ENCODE assay signal across 27 cellular contexts in the genomic region with DNA sequence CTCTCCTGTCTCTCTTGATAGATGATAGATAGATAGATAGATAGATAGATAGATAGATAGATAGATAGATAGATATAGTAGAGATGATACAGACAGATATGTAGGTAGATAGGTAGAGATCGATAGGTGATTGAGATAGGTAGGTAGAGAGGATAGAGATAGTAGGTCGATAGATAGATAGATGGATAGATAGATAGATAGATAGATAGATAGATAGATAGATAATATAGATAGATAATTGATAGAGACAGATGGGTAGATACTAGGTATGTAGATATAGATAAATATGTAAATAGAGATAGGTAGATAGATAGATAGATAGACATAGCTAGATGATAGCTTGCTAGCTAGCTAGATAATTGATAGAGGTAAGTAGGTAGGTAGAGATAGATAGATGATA.
"Had no signal": no experiment of that assay in that cellular context is flagged by ENCODE, and none has a peak within 500 bp of the region (broad histone marks: within the 10 kb centered on the region; RNA-seq: fewer than 3 reads in every experiment).

No MANE protein-coding gene starts in this region.

- H3K4me3 ChIP-seq: stomach, suprapubic skin, testis, thoracic aorta, thyroid gland, tibial artery, tibial nerve, transverse colon, upper lobe of left lung, upper lobe of right lung, uterus, vagina had no signal

- H3K4me1 ChIP-seq: stomach, suprapubic skin, thyroid gland, tibial artery, tibial nerve, transverse colon, upper lobe of left lung, upper lobe of right lung, uterus, vagina had no signal

- H3K36me3 ChIP-seq: stomach, suprapubic skin, thoracic aorta, thyroid gland, tibial artery, tibial nerve, transverse colon, upper lobe of left lung, upper lobe of right lung, uterus, vagina had no signal

- H3K27me3 ChIP-seq: stomach, suprapubic skin, testis, thyroid gland, tibial artery, tibial nerve, transverse colon, upper lobe of left lung, upper lobe of right lung, uterus, vagina had no signal

- DNase-seq: stimulated activated CD4-positive, alpha-beta T cell treated with anti-CD3 and anti-CD28 coated beads, Interleukin-2, amount 100 ng/mL, for 48 hours; stimulated activated CD4-positive, alpha-beta T cell treated with anti-CD3 and anti-CD28 coated beads, Interleukin-4, amount 100 ng/mL, for 1 hour; stimulated activated CD4-positive, alpha-beta T cell treated with anti-CD3 and anti-CD28 coated beads, Interleukin-4, amount 100 ng/mL, for 24 hours; stimulated activated CD4-positive, alpha-beta T cell treated with anti-CD3 and anti-CD28 coated beads, Interleukin-4, amount 100 ng/mL, for 4 hours; stimulated activated CD8-positive, alpha-beta memory T cell treated with anti-CD3 and anti-CD28 coated beads, Interleukin-4, amount 100 ng/mL, for 48 hours; stimulated activated naive B cell treated with anti-CD40 and anti-IgM and Interleukin-4, amounts not matched to agents 10 μg/mL and 1 μg/mL and 100 μg/mL, for 72 hours; stimulated activated naive CD4-positive, alpha-beta T cell; stimulated activated naive CD4-positive, alpha-beta T cell treated with Interleukin-2 at 50 U/mL for 16 hours; stimulated activated naive CD8-positive, alpha-beta T cell treated with anti-CD3 and anti-CD28 coated beads, Interleukin-15, amount 100 ng/mL, for 72 hours; stimulated activated naive CD8-positive, alpha-beta T cell treated with anti-CD3 and anti-CD28 coated beads, Interleukin-15, Interleukin-2, amounts not matched to agents 100 U/mL and 50 U/mL, for 24 hours; stomach; substantia nigra; testis; thyroid gland; tibial artery; transverse colon; trophoblast cell; upper lobe of left lung; upper lobe of right lung; uterus had no signal

- FAIRE-seq: urothelium cell line had no signal

- H3K27ac ChIP-seq: stomach, suprapubic skin, testis, thoracic aorta, thyroid gland, tibial artery, tibial nerve, transverse colon, upper lobe of left lung, upper lobe of right lung, uterus, vagina had no signal

- H3K9me3 ChIP-seq: suprapubic skin, testis, thoracic aorta, thyroid gland, tibial artery, upper lobe of left lung, upper lobe of right lung, uterus, vagina had no signal

- ATAC-seq: stimulated activated effector memory CD8-positive, alpha-beta T cell treated with anti-CD3 and anti-CD28 coated beads, Interleukin-12 subunit alpha, Interleukin-12 subunit beta, amount 100 ng/mL, for 72 hours; stimulated activated memory B cell treated with anti-CD40 and anti-IgM and Interleukin-4, amounts not matched to agents 10 μg/mL and 1 μg/mL and 100 μg/mL, for 72 hours; stimulated activated naive B cell treated with anti-CD40 and anti-IgM and Interleukin-4, amounts not matched to agents 10 μg/mL and 1 μg/mL and 100 μg/mL, for 72 hours; stimulated activated naive CD8-positive, alpha-beta T cell treated with anti-CD3 and anti-CD28 coated beads, Interleukin-15, amount 100 ng/mL, for 72 hours; stimulated activated naive CD8-positive, alpha-beta T cell treated with anti-CD3 and anti-CD28 coated beads, Interleukin-15, Interleukin-2, amounts not matched to agents 100 U/mL and 50 U/mL, for 24 hours; upper lobe of right lung had no signal
